Comparison of ENCODE assay signal across 9 cellular contexts in genomic region chr22:44703269-44703870, GRCh38. TPM values are rescaled to one million over a fixed set of nuclear protein-coding genes. Genes with fewer than 3 reads are reported as not detected.
A peak's percentile ranks its signal among the peaks of the same experiment; 100 is the strongest.
DNase-seq lines count a peak whose midpoint lies in the region; ATAC-seq, FAIRE-seq and TF ChIP-seq lines count a peak whose summit lies in the region.
"Had no signal": no experiment of that assay in that cellular context is flagged by ENCODE, and none has a peak within 500 bp of the region (broad histone marks: within the 10 kb centered on the region; RNA-seq: fewer than 3 reads in every experiment).

No MANE protein-coding gene starts in this region.

- H3K4me3 Mint-ChIP-seq in CD4-positive, alpha-beta memory T cell, result peak overlapping the region; percentile 71 to 81 (median 76)

- WGBS in esophagus, 2 donors, result 41 to 54% methylated on average over 22 of the region's 22 CpGs
- WGBS in pancreas, 2 donors, result 29 to 36% methylated on average over 22 of the region's 22 CpGs

- POLR2A ChIA-PET in CD4-positive, alpha-beta memory T cell (lab: Charles Lee; ENCODE audit: partially characterized antibody), result no interaction called here
- POLR2A ChIA-PET in PC-9 (lab: Charles Lee; ENCODE audit: unreplicated experiment), result no interaction called here

- ATAC-seq in pancreas, result no peak
- ATAC-seq in GM21528 (IDR thresholded peaks at IDR 0.05; ENCODE audit: low FRiP score, unreplicated experiment), result no peak

- no peak for FAIRE-seq in pancreas (lab: Jason Lieb, UNC)

- no peak for DNase-seq in CD4-positive, alpha-beta memory T cell
- no peak for DNase-seq in PC-9
- peak in 1 of 6 donors; percentile 55 for DNase-seq in pancreas
- DNase-seq in CD1c-positive myeloid dendritic cell (ENCODE audit: extremely low spot score), result no peak
- DNase-seq in NCI-H1092 (lab: John Stamatoyannopoulos, UW), result no peak
- no peak for DNase-seq in HuH-7 (ENCODE audit: low spot score)

- H3K36me3 ChIP-seq in CD4-positive, alpha-beta memory T cell (ENCODE audit: insufficient read depth, low read length), result no peaks in the 10 kb centered on the region
- H3K36me3 ChIP-seq in PC-9 (ENCODE audit: low read depth), result no peaks in the 10 kb centered on the region
- H3K36me3 ChIP-seq in esophagus (ENCODE audit: control insufficient read depth in 2 of 2, insufficient read depth in 2 of 2, low read length in 1 of 2), result peaks cover 0 to 3% of the 10 kb centered on the region in 2 donors
- H3K36me3 ChIP-seq in pancreas, result no peaks in the 10 kb centered on the region
- H3K36me3 ChIP-seq: ascending aorta had no signal

- H3K27me3 ChIP-seq in CD4-positive, alpha-beta memory T cell (ENCODE audit: insufficient read depth, low read length), result no peaks in the 10 kb centered on the region
- 0 out of 2 replicates have a peak, but pooled peaks cover 6% of the 10 kb centered on the region for H3K27me3 ChIP-seq in PC-9 (ENCODE audit: insufficient read depth, low read depth)
- H3K27me3 ChIP-seq in esophagus (ENCODE audit: control insufficient read depth in 1 of 2, insufficient read depth in 2 of 2, low read length in 2 of 2), result no peaks in the 10 kb centered on the region
- H3K27me3 ChIP-seq in pancreas, result no peaks in the 10 kb centered on the region

- H3K27ac ChIP-seq in CD4-positive, alpha-beta memory T cell (ENCODE audit: low read depth, low read length), result peak overlapping the region; percentile 42
- no peak overlapping the region for H3K27ac ChIP-seq in PC-9
- no peak overlapping the region for H3K27ac ChIP-seq in esophagus (ENCODE audit: low read depth in 2 of 2, low read length in 1 of 2)
- H3K27ac ChIP-seq in pancreas, result no peak overlapping the region
- H3K27ac ChIP-seq: ascending aorta had no signal

- H3K4me3 ChIP-seq in CD4-positive, alpha-beta memory T cell (ENCODE audit: low read length in 2 of 2), result peak overlapping the region in 1 of 2 donors; percentile 47
- H3K4me3 ChIP-seq in PC-9 (peak overlapping the region; percentile 92), esophagus (ENCODE audit: low read depth in 1 of 2, low read length in 2 of 2) (peak overlapping the region; percentile 62 to 65), pancreas (peak overlapping the region; percentile 58 to 76 (median 74))

- H4K20me1 ChIP-seq in PC-9 (ENCODE audit: insufficient read depth), result peaks cover 7% of the 10 kb centered on the region; the same call in 1 of the 2 replicates

- no peak; the same call in 1 of the 2 replicates for TF ChIP-seq CTCF in PC-9 (conservative IDR thresholded peaks at IDR 0.05)
- TF ChIP-seq CTCF in pancreas (IDR thresholded peaks at IDR 0.05), result no peak

- H3K9me3 Mint-ChIP-seq in CD4-positive, alpha-beta memory T cell, result no peaks in the 10 kb centered on the region

- peak overlapping the region in 2 of 7 donors; percentile 27 to 63 for H3K27ac Mint-ChIP-seq in CD4-positive, alpha-beta memory T cell

- intact Hi-C loops in CD4-positive, alpha-beta memory T cell (cut with micrococcal nuclease), result loop anchor here (5.0 kb wide), 3 partner anchors 36 to 1516 kb away; partner anchors contain the start of genes SAMM50 and TTLL12
- intact Hi-C loops in PC-9 (cut with micrococcal nuclease; ENCODE audit: unreplicated experiment) (no loop called here), pancreas (cut with DNase I) (no loop called here)

- no peaks in the 10 kb centered on the region for H3K9me3 ChIP-seq in CD4-positive, alpha-beta memory T cell (ENCODE audit: control insufficient read depth in 1 of 2, low read length in 2 of 2)
- H3K9me3 ChIP-seq in PC-9 (ENCODE audit: insufficient read depth, low read depth) (no peaks in the 10 kb centered on the region), esophagus (ENCODE audit: control insufficient read depth in 2 of 2, insufficient read depth in 1 of 2, low read depth in 1 of 2, low read length in 1 of 2) (no peaks in the 10 kb centered on the region), pancreas (no peaks in the 10 kb centered on the region)
- H3K9me3 ChIP-seq: ascending aorta had no signal

- peaks cover 26% of the 10 kb centered on the region for H3F3A ChIP-seq in PC-9 (ENCODE audit: insufficient read depth, low read depth)

- H3K79me2 ChIP-seq in PC-9 (ENCODE audit: low read depth), result peaks cover 4% of the 10 kb centered on the region; the same call in 1 of the 2 replicates

- H3K9me2 ChIP-seq in PC-9 (ENCODE audit: insufficient read depth), result no peaks in the 10 kb centered on the region

- H3K4me1 Mint-ChIP-seq in CD4-positive, alpha-beta memory T cell, result peaks cover 7 to 34% (median 22%) of the 10 kb centered on the region in 4 donors

- BruUV-seq in PC-9 (replicated peaks; lab: Mats Ljungman, UMichigan), result TSS peak; percentile 29

- no peak overlapping the region for H2AFZ ChIP-seq in PC-9

- CTCF ChIA-PET in CD4-positive, alpha-beta memory T cell (lab: Charles Lee; ENCODE audit: partially characterized antibody), result interaction anchor here (0.9 to 1.5 kb wide), 2 partner anchors 19 to 32 kb away, joined by 3 to 6 read pairs; no protein-coding TSS in a partner anchor
- CTCF ChIA-PET in PC-9 (lab: Charles Lee), result no interaction called here

- H3K4me1 ChIP-seq in CD4-positive, alpha-beta memory T cell (ENCODE audit: insufficient read depth, low read length), result peaks cover 20% of the 10 kb centered on the region
- H3K4me1 ChIP-seq in PC-9 (replicated peaks; ENCODE audit: insufficient read depth) (peaks cover 8% of the 10 kb centered on the region; the same call in 1 of the 2 replicates), esophagus (ENCODE audit: control insufficient read depth in 2 of 2, insufficient read depth in 2 of 2, low read length in 1 of 2) (peaks cover 0 to 13% of the 10 kb centered on the region in 2 donors), pancreas (peaks cover 0 to 3% (median 0%) of the 10 kb centered on the region in 3 donors)

- peak overlapping the region; percentile 98 for H3K4me2 ChIP-seq in PC-9

- peaks cover 0 to 7% of the 10 kb centered on the region in 2 donors for H3K36me3 Mint-ChIP-seq in CD4-positive, alpha-beta memory T cell

- no peaks in the 10 kb centered on the region for H3K27me3 Mint-ChIP-seq in CD4-positive, alpha-beta memory T cell

RNA-seq across cellular contexts. Expression of gene PRR5, which starts 1.4 kb away (rescaled TPM):
- total RNA-seq in CD4-positive, alpha-beta memory T cell, result 10 to 100 TPM; 45.9 to 46.5 TPM
- 10 to 100 TPM; 45.1 to 74.0 TPM for polyA plus RNA-seq in CD4-positive, alpha-beta memory T cell
- 22.1 and 27.3 TPM in 2 replicates for total RNA-seq in PC-9 (2021)
- polyA plus RNA-seq in esophagus, result 10 to 100 TPM; 12.2 to 13.0 TPM
- total RNA-seq in pancreas, result 10 to 100 TPM in 3 of 6 donors, 1 to 10 TPM in 3; 7.0 to 10.7 (median 10.0) TPM
- 10 to 100 TPM; 12.7 to 23.0 TPM for polyA plus RNA-seq in pancreas

RNA-seq across cellular contexts. Expression of gene ARHGAP8, which starts 49.0 kb away (rescaled TPM):
- total RNA-seq in CD4-positive, alpha-beta memory T cell, result under 1 TPM in 1 of 2 experiments, not detected in 1; 0.67 TPM
- not detected for polyA plus RNA-seq in CD4-positive, alpha-beta memory T cell
- 114 and 130 TPM in 2 replicates for total RNA-seq in PC-9 (2021)
- polyA plus RNA-seq in esophagus, result 10 to 100 TPM in 1 of 2 donors, 1 to 10 TPM in 1; 7.2 to 11.2 TPM
- 10 to 100 TPM in 4 of 6 donors, 1 to 10 TPM in 2; 8.6 to 20.1 (median 11.1) TPM for total RNA-seq in pancreas
- 10 to 100 TPM; 52.2 to 59.2 TPM for polyA plus RNA-seq in pancreas
- total RNA-seq: ascending aorta had no signal

Comparison
In these comparisons a context has a peak if more than half of its experiments do, and no peak if none do; other contexts are left out.
1. RNA of gene ARHGAP8, which starts 49.0 kb away (total RNA-seq): 114 to 130 TPM in PC-9 and 8.6 to 20.1 TPM in pancreas; 0.67 TPM in CD4-positive, alpha-beta memory T cell; every median in the first group is over 4 times any median in the second.